In the genomic region with DNA sequence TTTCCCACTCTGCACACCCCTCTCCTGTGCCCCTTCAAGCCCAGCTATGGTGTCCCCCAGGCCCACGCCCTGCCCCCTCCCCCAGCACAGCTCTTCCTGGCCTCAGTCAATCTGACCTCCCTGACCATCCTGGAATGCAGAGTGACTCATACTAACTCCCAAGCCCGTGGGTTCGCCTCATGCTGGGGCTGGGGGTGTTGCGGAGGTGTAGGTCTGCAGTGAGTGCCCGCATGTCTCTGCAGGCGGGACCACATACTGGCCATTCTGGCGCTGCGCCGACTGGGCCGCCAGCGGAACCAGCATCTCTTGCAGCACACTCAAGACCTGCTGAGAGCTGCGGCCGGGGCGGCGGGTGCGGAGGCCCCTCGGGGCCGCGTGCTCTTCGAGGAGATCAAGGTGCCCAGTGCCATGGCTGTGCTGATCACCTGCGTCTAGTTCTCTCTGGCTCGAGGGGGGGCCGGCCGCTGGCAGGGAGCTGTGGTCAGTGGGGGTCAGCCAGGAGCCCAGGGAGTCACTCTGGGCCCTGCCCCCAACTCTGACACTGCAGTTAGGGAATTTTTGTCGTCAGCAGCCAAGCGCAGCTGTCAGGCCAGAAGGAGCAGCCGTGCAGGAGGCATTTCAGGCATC, we compare ENCODE assay signal across 8 cellular contexts. TPM values are rescaled to one million over a fixed set of nuclear protein-coding genes. Genes with fewer than 3 reads are reported as not detected.
DNase-seq lines count a peak whose midpoint lies in the region; TF ChIP-seq lines count a peak whose summit lies in the region.
"Had no signal": no experiment of that assay in that cellular context is flagged by ENCODE, and none has a peak within 500 bp of the region (broad histone marks: within the 10 kb centered on the region; RNA-seq: fewer than 3 reads in every experiment).

No MANE protein-coding gene starts in this region.

- no peak for TF ChIP-seq CTCF in AG10803 (conservative IDR thresholded peaks at IDR 0.05; ENCODE audit: low read length)
- no peak for TF ChIP-seq CTCF in kidney epithelial cell (IDR thresholded peaks at IDR 0.05; ENCODE audit: insufficient read depth, low read length, poor library complexity, severe bottlenecking)

- H3K4me3 ChIP-seq in AG10803 (ENCODE audit: low read length) (peak overlapping the region; percentile 12; the same call in 1 of the 2 replicates), kidney epithelial cell (ENCODE audit: low read depth, low read length) (no peak overlapping the region)

- DNase-seq in AG10803 (ENCODE audit: low read depth) (peak; percentile 76), RPMI7951 (ENCODE audit: low read depth) (peak; percentile 88), kidney epithelial cell (ENCODE audit: low read depth) (peak; percentile 86), mucosa of gallbladder (ENCODE audit: low spot score) (no peak), NCI-H446 (lab: John Stamatoyannopoulos, UW) (no peak)
- DNase-seq in activated naive CD4-positive, alpha-beta T cell treated with Interleukin-2 at 50 U/mL for 16 hours: no peak
- DNase-seq: activated CD4-positive, alpha-beta T cell treated with anti-CD3 and anti-CD28 coated beads for 1 hour; DND-41 had no signal

- no peaks in the 10 kb centered on the region for H3K36me3 ChIP-seq in kidney epithelial cell (ENCODE audit: control insufficient read depth, insufficient read depth, low read length)

- H3K27me3 ChIP-seq in kidney epithelial cell (ENCODE audit: control insufficient read depth, insufficient read depth, low read length): no peaks in the 10 kb centered on the region

RNA-seq across cellular contexts. Expression of a gene that starts 13.4 kb away (rescaled TPM):
- total RNA-seq in RPMI7951 (2014; rRNA removed; shearing (Covaris generic)): 20.5 and 32.0 TPM in 2 replicates
- total RNA-seq in kidney epithelial cell (152 and 154 TPM in 2 replicates), mucosa of gallbladder (133 TPM)

RNA-seq across cellular contexts. Expression of a gene that starts 15.4 kb away (rescaled TPM):
- not detected in 2 replicates for total RNA-seq in RPMI7951 (2014; rRNA removed; shearing (Covaris generic))
- total RNA-seq in kidney epithelial cell (0.34 and 0.46 TPM in 2 replicates), mucosa of gallbladder (22.9 TPM)

RNA-seq across cellular contexts. Expression of a gene that starts 25.9 kb away (rescaled TPM):
- not detected in 2 replicates for total RNA-seq in RPMI7951 (2014; rRNA removed; shearing (Covaris generic))
- total RNA-seq in kidney epithelial cell (not detected in 2 replicates), mucosa of gallbladder (0.60 TPM)

RNA-seq across cellular contexts. Expression of a gene that starts 52.6 kb away (rescaled TPM):
- 22.0 and 23.8 TPM in 2 replicates for total RNA-seq in RPMI7951 (2014; rRNA removed; shearing (Covaris generic))
- total RNA-seq in kidney epithelial cell (147 and 167 TPM in 2 replicates), mucosa of gallbladder (165 TPM)

Comparison
In these comparisons a context has a peak if more than half of its experiments do, and no peak if none do; other contexts are left out.
1. DNase-seq: peak in AG10803 (single experiment), RPMI7951 (single experiment) and kidney epithelial cell (single experiment); none in activated naive CD4-positive, alpha-beta T cell treated with Interleukin-2 at 50 U/mL for 16 hours (single experiment), mucosa of gallbladder (single experiment) and NCI-H446 (0 of 2).
2. RNA of a gene that starts 15.4 kb away (total RNA-seq): 22.9 TPM in mucosa of gallbladder (single experiment); 0.34 to 0.46 TPM in kidney epithelial cell and not detected in RPMI7951; every median in the first group is over 10 times any median in the second.